Comparison of ENCODE assay signal across 11 cellular contexts in genomic region chr5:87940775-87941174, GRCh38.
"Had no signal": no experiment of that assay in that cellular context is flagged by ENCODE, and none has a peak within 500 bp of the region (broad histone marks: within the 10 kb centered on the region; RNA-seq: fewer than 3 reads in every experiment).

No MANE protein-coding gene starts in this region.

- H3K27ac ChIP-seq: GM23248 had no signal

- H3K9me3 ChIP-seq: HAP-1 had no signal

- H3K4me3 Mint-ChIP-seq: GM23338, H9, HFFc6 had no signal

- H3K4me3 ChIP-seq: GM23248, GM23338, HAP-1 had no signal

- H3K9me3 Mint-ChIP-seq: GM23338, H9 had no signal

- DNase-seq: GM23248, GOT3, H7, H9, HCEC 1CT, HFFc6 had no signal

- H3K4me2 ChIP-seq: GM23338 had no signal

- ATAC-seq: GM23338, HCT116 had no signal

- H3K27ac Mint-ChIP-seq: GM23338, H9, HFFc6 had no signal

- H3K9ac ChIP-seq: GM23248 had no signal

- H2AFZ ChIP-seq: GM23248, GM23338 had no signal

- H3K36me3 ChIP-seq: HAP-1 had no signal

- FAIRE-seq: H1, H54 had no signal
